In genomic region chr2:102166189-102166845, GRCh38 we compare ENCODE assay signal across 8 cellular contexts. TPM values are rescaled to one million over a fixed set of nuclear protein-coding genes. Genes with fewer than 3 reads are reported as not detected.
DNase-seq lines count a peak whose midpoint lies in the region; ATAC-seq and TF ChIP-seq lines count a peak whose summit lies in the region.

No MANE protein-coding gene starts in this region.

- H3K4me3 Mint-ChIP-seq in activated T-cell treated with anti-CD3 and anti-CD28 coated beads, Interleukin-2, amount 50 U/mL, for 4 hours, result no peak overlapping the region

- intact Hi-C loops in gastrocnemius medialis (cut with DNase I; ENCODE audit: low total_unique reads), result loop anchor here (1.0 to 2.0 kb wide), 3 partner anchors 74 to 146 kb away; no protein-coding TSS in a partner anchor

- H3K9me3 Mint-ChIP-seq in activated T-cell treated with anti-CD3 and anti-CD28 coated beads, Interleukin-2, amount 50 U/mL, for 4 hours, result no peaks in the 10 kb centered on the region

- no peaks in the 10 kb centered on the region for H3K27me3 Mint-ChIP-seq in activated T-cell treated with anti-CD3 and anti-CD28 coated beads, Interleukin-2, amount 50 U/mL, for 4 hours (ENCODE audit: low read depth)

- no peak for DNase-seq in GM13977 (ENCODE audit: low spot score)
- DNase-seq in SW480 (ENCODE audit: low spot score), result peak; percentile 69
- peak; percentile 13 for DNase-seq in globus pallidus (ENCODE audit: low spot score)
- peak in 1 of 2 donors; percentile 49 for DNase-seq in gastrocnemius medialis
- DNase-seq in NCI-H146 treated with DMSO at 0.1 percent for 48 hours (lab: John Stamatoyannopoulos, UW; ENCODE audit: unreplicated experiment), result no peak
- no peak for DNase-seq in activated T-cell treated with anti-CD3 and anti-CD28 coated beads, Interleukin-2, amount 50 U/mL, for 4 hours

- H3K27ac ChIP-seq in gastrocnemius medialis, result peak overlapping the region; percentile 4 to 47 (median 22)

- ATAC-seq in gastrocnemius medialis (peak; percentile 94 to 95), GM18502 (IDR thresholded peaks at IDR 0.05; ENCODE audit: poor library complexity, unreplicated experiment) (no peak), HG02970 (IDR thresholded peaks at IDR 0.05; ENCODE audit: low FRiP score, unreplicated experiment) (no peak)
- ATAC-seq in activated T-cell treated with anti-CD3 and anti-CD28 coated beads, Interleukin-2, amount 50 U/mL, for 4 hours, result no peak

- H3K36me3 ChIP-seq in gastrocnemius medialis, result peaks cover 0 to 41% of the 10 kb centered on the region in 2 donors

- TF ChIP-seq CTCF in GM13977 (IDR thresholded peaks at IDR 0.05; ENCODE audit: extremely low read depth, insufficient read depth, missing control alignments) (peak; percentile 8), gastrocnemius medialis (IDR thresholded peaks at IDR 0.05 in 4 of 5, conservative IDR thresholded peaks at IDR 0.05 in 1 of 5) (peak; percentile 67 to 73 (median 72))

- TF ChIP-seq POLR2A in gastrocnemius medialis (IDR thresholded peaks at IDR 0.05), result no peak

- H3K9me3 ChIP-seq in gastrocnemius medialis, result no peaks in the 10 kb centered on the region

- peaks cover 5% of the 10 kb centered on the region for H3K4me1 Mint-ChIP-seq in activated T-cell treated with anti-CD3 and anti-CD28 coated beads, Interleukin-2, amount 50 U/mL, for 4 hours (ENCODE audit: low read depth)

- in situ Hi-C loops in GM13977 (cut with MboI; ENCODE audit: low pct_unique_long_range_greater_than_20kb, low sequenced_read_pairs, unreplicated experiment) (no loop called here), gastrocnemius medialis (cut with MboI; ENCODE audit: low sequenced_read_pairs in 4 of 4) (loop anchor here in 2 of 4 donors (5.0 kb wide), 1 partner anchor 144 kb away; no protein-coding TSS in a partner anchor)

- H3K4me3 ChIP-seq in gastrocnemius medialis, result no peak overlapping the region

- H3K4me1 ChIP-seq in gastrocnemius medialis, result peaks cover 9 to 15% of the 10 kb centered on the region in 2 donors

- H3K36me3 Mint-ChIP-seq in activated T-cell treated with anti-CD3 and anti-CD28 coated beads, Interleukin-2, amount 50 U/mL, for 4 hours (ENCODE audit: insufficient read depth), result no peaks in the 10 kb centered on the region

- no peaks in the 10 kb centered on the region for H3K27me3 ChIP-seq in gastrocnemius medialis

RNA-seq across cellular contexts. Expression of gene IL1RL2, which starts 20.5 kb away (rescaled TPM):
- total RNA-seq in gastrocnemius medialis, result under 1 TPM in 2 of 4 donors, not detected in 2; 0.35 to 0.49 TPM
- total RNA-seq in activated T-cell treated with anti-CD3 and anti-CD28 coated beads, Interleukin-2, amount 50 U/mL, for 4 hours, result under 1 TPM; 0.29 to 0.99 (median 0.60) TPM

RNA-seq across cellular contexts. Expression of gene IL1R1, which starts 23.8 kb away (rescaled TPM):
- total RNA-seq in gastrocnemius medialis, result 10 to 100 TPM; 17.6 to 23.3 (median 19.3) TPM
- 10 to 100 TPM; 19.6 to 33.5 (median 21.3) TPM for total RNA-seq in activated T-cell treated with anti-CD3 and anti-CD28 coated beads, Interleukin-2, amount 50 U/mL, for 4 hours

Comparison
In these comparisons a context has a peak if more than half of its experiments do, and no peak if none do; other contexts are left out.
1. DNase-seq: peak in SW480 (single experiment) and globus pallidus (single experiment); none in GM13977 (single experiment), NCI-H146 treated with DMSO at 0.1 percent for 48 hours (single experiment) and activated T-cell treated with anti-CD3 and anti-CD28 coated beads, Interleukin-2, amount 50 U/mL, for 4 hours (single experiment).
2. ATAC-seq: peak in gastrocnemius medialis (2 of 2); none in GM18502 (single experiment), activated T-cell treated with anti-CD3 and anti-CD28 coated beads, Interleukin-2, amount 50 U/mL, for 4 hours (0 of 2) and HG02970 (single experiment).